Comparison of ENCODE assay signal across 1 cellular context in genomic region chr17:82334622-82335394, GRCh38.
TF ChIP-seq lines count a peak whose summit lies in the region.

No MANE protein-coding gene starts in this region.

TF ChIP-seq in endothelial cell of umbilical vein, 7 proteins besides CTCF, POLR2A, EP300 and RAD21 (continued from another document):
- TF ChIP-seq MAX (IDR thresholded peaks at IDR 0.05; ENCODE audit: insufficient read depth, insufficient read length): no peak
- no peak for TF ChIP-seq JUN (IDR thresholded peaks at IDR 0.05; ENCODE audit: borderline replicate concordance, insufficient read depth, insufficient read length, low read depth)
- TF ChIP-seq EZH2 (IDR thresholded peaks at IDR 0.05; ENCODE audit: borderline replicate concordance, low read depth, low read length, severe bottlenecking): no peak
- TF ChIP-seq FOS (IDR thresholded peaks at IDR 0.05; ENCODE audit: borderline replicate concordance, insufficient read depth, low read length): no peak
TF ChIP-seq in endothelial cell of umbilical vein: peak in this region for 0.
